ENCODE assay signal across 20 cellular contexts in the genomic region with DNA sequence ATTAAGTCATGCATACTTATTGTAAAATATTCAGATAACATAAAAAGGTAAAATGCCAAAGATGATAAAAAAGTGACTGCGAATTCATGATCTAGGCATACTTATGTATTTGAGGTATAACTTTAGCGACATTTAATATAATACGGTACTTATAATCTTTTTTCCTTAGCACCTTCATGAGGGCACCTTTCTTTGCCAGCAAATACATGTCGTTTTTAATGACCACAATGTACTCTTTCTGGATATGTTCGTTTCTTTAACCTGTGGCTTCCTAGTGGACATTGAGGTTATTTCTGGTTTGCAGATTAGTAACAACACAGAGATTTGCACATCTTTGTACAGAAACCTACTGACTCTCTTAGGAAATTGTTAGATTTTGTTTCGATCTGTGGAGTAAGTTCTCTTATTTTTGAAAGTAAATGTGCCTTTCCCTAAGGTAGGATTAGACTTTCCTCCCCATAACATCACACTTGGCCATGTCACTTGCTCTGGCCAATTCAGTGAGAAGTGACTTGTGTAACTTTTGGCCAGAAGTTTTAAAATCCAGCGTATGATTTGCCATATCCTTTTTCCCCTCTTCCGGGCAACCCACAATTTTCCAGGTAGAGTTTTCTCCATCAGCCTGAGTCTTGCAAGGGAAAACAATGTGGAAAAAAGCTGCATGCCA.
"Had no signal": no experiment of that assay in that cellular context is flagged by ENCODE, and none has a peak within 500 bp of the region (broad histone marks: within the 10 kb centered on the region; RNA-seq: fewer than 3 reads in every experiment).

No MANE protein-coding gene starts in this region.

- H3K4me3 ChIP-seq: adrenal gland, lung, sigmoid colon, thoracic aorta, upper lobe of left lung had no signal

- H3K27ac Mint-ChIP-seq: activated CD4-positive, alpha-beta T cell treated with anti-CD3 and anti-CD28 coated beads, Interleukin-2, amount 10 ng/mL, durations not matched to agents 24 days and 14 days; activated CD8-positive, alpha-beta T cell treated with anti-CD3 and anti-CD28 coated beads, Interleukin-2, amount 10 ng/mL, durations not matched to agents 7 days and 5 days; activated naive CD4-positive, alpha-beta T cell treated with anti-CD3 and anti-CD28 coated beads, Interleukin-2, amount 50 U/mL, for 72 hours; activated T-cell treated with anti-CD3 and anti-CD28 coated beads, Interleukin-2, amount 50 U/mL, for 72 hours; effector memory CD8-positive, alpha-beta T cell; natural killer cell; stimulated activated naive B cell treated with anti-CD40 and anti-IgM and Interleukin-4, amounts not matched to agents 10 μg/mL and 1 μg/mL and 100 μg/mL, for 72 hours had no signal

- ATAC-seq: activated CD8-positive, alpha-beta T cell treated with anti-CD3 and anti-CD28 coated beads, Interleukin-2, amount 10 ng/mL, durations not matched to agents 7 days and 5 days; activated naive CD4-positive, alpha-beta T cell treated with anti-CD3 and anti-CD28 coated beads, Interleukin-2, amount 50 U/mL, for 72 hours; activated T-cell treated with anti-CD3 and anti-CD28 coated beads, Interleukin-2, amount 50 U/mL, for 72 hours; effector memory CD8-positive, alpha-beta T cell; foreskin keratinocyte had no signal

- H3K27me3 Mint-ChIP-seq: stimulated activated naive B cell treated with anti-CD40 and anti-IgM and Interleukin-4, amounts not matched to agents 10 μg/mL and 1 μg/mL and 100 μg/mL, for 72 hours had no signal

- H3K36me3 ChIP-seq: adrenal gland, sigmoid colon, thoracic aorta, upper lobe of left lung had no signal

- DNase-seq: activated CD4-positive, alpha-beta T cell treated with anti-CD3 and anti-CD28 coated beads, Interleukin-2, amount 10 ng/mL, durations not matched to agents 24 days and 14 days; activated CD8-positive, alpha-beta T cell treated with anti-CD3 and anti-CD28 coated beads, Interleukin-2, amount 10 ng/mL, durations not matched to agents 7 days and 5 days; activated gamma-delta T cell treated with Interleukin-2 at 50 U/mL for 16 hours; activated T-cell treated with anti-CD3 and anti-CD28 coated beads, Interleukin-2, amount 50 U/mL, for 72 hours; dermis blood vessel endothelial cell; effector memory CD8-positive, alpha-beta T cell; foreskin keratinocyte; natural killer cell; stimulated activated CD4-positive, alpha-beta T cell treated with anti-CD3 and anti-CD28 coated beads, Interleukin-4, amount 100 ng/mL, for 24 hours; stimulated activated naive B cell treated with anti-CD40 and anti-IgM and Interleukin-4, amounts not matched to agents 10 μg/mL and 1 μg/mL and 100 μg/mL, for 72 hours; upper lobe of left lung had no signal

- FAIRE-seq: astrocyte, bronchial epithelial cell, keratinocyte had no signal

- H3K27me3 ChIP-seq: upper lobe of left lung had no signal

- H3K4me3 Mint-ChIP-seq: activated CD4-positive, alpha-beta T cell treated with anti-CD3 and anti-CD28 coated beads, Interleukin-2, amount 10 ng/mL, durations not matched to agents 24 days and 14 days; activated CD8-positive, alpha-beta T cell treated with anti-CD3 and anti-CD28 coated beads, Interleukin-2, amount 10 ng/mL, durations not matched to agents 7 days and 5 days; activated T-cell treated with anti-CD3 and anti-CD28 coated beads, Interleukin-2, amount 50 U/mL, for 72 hours; effector memory CD8-positive, alpha-beta T cell; natural killer cell had no signal

- H3K27ac ChIP-seq: adrenal gland, epithelial cell of prostate, foreskin keratinocyte, sigmoid colon, thoracic aorta, upper lobe of left lung had no signal

- H3K4me1 ChIP-seq: adrenal gland, foreskin keratinocyte, sigmoid colon, upper lobe of left lung had no signal

- H3K9me3 ChIP-seq: adrenal gland, sigmoid colon, thoracic aorta, upper lobe of left lung had no signal
